Comparison of ENCODE assay signal across 11 cellular contexts in the genomic region with DNA sequence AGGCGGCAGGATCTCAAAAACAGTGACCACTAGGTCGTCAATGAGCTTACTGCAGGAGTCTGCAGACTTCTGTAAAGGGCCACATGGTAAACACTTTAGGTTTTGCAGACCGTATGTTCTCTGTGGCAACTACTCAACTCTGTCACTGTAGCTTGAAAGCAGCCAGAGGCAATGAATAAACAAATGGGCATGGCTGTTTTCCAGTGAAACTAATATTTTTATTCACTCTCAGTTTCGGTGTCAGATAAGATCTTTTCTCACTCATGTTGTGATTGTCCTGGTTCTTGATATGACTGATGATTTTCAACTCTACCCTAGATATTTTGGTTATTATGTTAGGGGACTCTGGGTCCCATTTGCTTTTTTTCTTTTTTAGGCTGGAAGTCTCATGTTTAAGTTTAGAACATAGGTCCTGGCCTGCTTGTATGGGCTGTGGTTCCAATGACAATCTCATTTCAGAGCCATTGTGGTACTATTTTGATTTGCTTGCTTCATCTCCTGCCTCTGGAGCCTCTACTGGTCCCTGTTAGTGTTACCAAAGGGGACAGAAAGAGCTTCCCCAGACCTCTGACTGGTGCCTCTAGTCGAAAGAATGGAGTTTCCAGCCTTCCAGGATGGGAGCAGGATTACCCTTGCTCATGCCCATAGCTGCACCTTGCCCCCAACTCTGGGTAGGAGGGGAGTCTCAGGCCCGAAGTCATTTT.
A peak's percentile ranks its signal among the peaks of the same experiment; 100 is the strongest.
DNase-seq lines count a peak whose midpoint lies in the region; ATAC-seq and TF ChIP-seq lines count a peak whose summit lies in the region.
"Had no signal": no experiment of that assay in that cellular context is flagged by ENCODE, and none has a peak within 500 bp of the region (broad histone marks: within the 10 kb centered on the region; RNA-seq: fewer than 3 reads in every experiment).

No MANE protein-coding gene starts in this region.

- no peaks in the 10 kb centered on the region for H3K36me3 Mint-ChIP-seq in CD4-positive, CD25-positive, alpha-beta regulatory T cell

- H3K4me3 ChIP-seq in CD4-positive, CD25-positive, alpha-beta regulatory T cell (ENCODE audit: low read depth, low read length): no peak overlapping the region
- H3K4me3 ChIP-seq in gastroesophageal sphincter (no peak overlapping the region), coronary artery (no peak overlapping the region)
- H3K4me3 ChIP-seq: gastrocnemius medialis had no signal

- no peak for TF ChIP-seq EP300 in gastroesophageal sphincter (IDR thresholded peaks at IDR 0.05)

- H3K27me3 Mint-ChIP-seq in CD4-positive, CD25-positive, alpha-beta regulatory T cell: peaks cover 9% of the 10 kb centered on the region

- peak overlapping the region; percentile 21 to 90 (median 74) for H3K27ac Mint-ChIP-seq in CD4-positive, CD25-positive, alpha-beta regulatory T cell

- DNase-seq in CD4-positive, CD25-positive, alpha-beta regulatory T cell: peak in 1 of 3 donors; percentile 63
- DNase-seq in NCI-H1694 treated with DMSO at 0.1 percent for 48 hours (lab: John Stamatoyannopoulos, UW) (no peak), NCI-H146 treated with DMSO at 0.1 percent for 48 hours (lab: John Stamatoyannopoulos, UW; ENCODE audit: unreplicated experiment) (no peak), coronary artery (ENCODE audit: low spot score) (no peak)
- DNase-seq: AML-193, gastrocnemius medialis had no signal

- no peak overlapping the region for H3K27ac ChIP-seq in CD4-positive, CD25-positive, alpha-beta regulatory T cell (ENCODE audit: insufficient read depth, low read length, poor library complexity, severe bottlenecking)
- no peak overlapping the region for H3K27ac ChIP-seq in gastroesophageal sphincter
- no peak overlapping the region for H3K27ac ChIP-seq in coronary artery
- H3K27ac ChIP-seq: gastrocnemius medialis, RWPE1 had no signal

- peaks cover 20 to 34% (median 24%) of the 10 kb centered on the region in 4 donors for H3K4me1 Mint-ChIP-seq in CD4-positive, CD25-positive, alpha-beta regulatory T cell

- 80 to 84% methylated on average over 5 to 6 of the region's 6 CpGs for WGBS in gastroesophageal sphincter (ENCODE audit: low coverage in 1 of 2), 2 donors

- no peaks in the 10 kb centered on the region for H3K36me3 ChIP-seq in CD4-positive, CD25-positive, alpha-beta regulatory T cell (ENCODE audit: control insufficient read depth, insufficient read depth, low read length)
- H3K36me3 ChIP-seq in gastroesophageal sphincter: no peaks in the 10 kb centered on the region
- H3K36me3 ChIP-seq: gastrocnemius medialis had no signal

- peaks cover 14% of the 10 kb centered on the region for H3K4me1 ChIP-seq in CD4-positive, CD25-positive, alpha-beta regulatory T cell (ENCODE audit: control insufficient read depth, insufficient read depth, low read length, poor library complexity, severe bottlenecking)
- no peaks in the 10 kb centered on the region for H3K4me1 ChIP-seq in gastroesophageal sphincter

- TF ChIP-seq POLR2A in gastroesophageal sphincter (IDR thresholded peaks at IDR 0.05): no peak

- TF ChIP-seq CTCF in gastroesophageal sphincter (IDR thresholded peaks at IDR 0.05) (no peak), coronary artery (IDR thresholded peaks at IDR 0.05) (no peak)

- no peaks in the 10 kb centered on the region for H3K9me3 ChIP-seq in CD4-positive, CD25-positive, alpha-beta regulatory T cell (ENCODE audit: control insufficient read depth in 2 of 2, low read length in 2 of 2)
- H3K9me3 ChIP-seq in gastroesophageal sphincter: no peaks in the 10 kb centered on the region
- H3K9me3 ChIP-seq: gastrocnemius medialis had no signal

- H3K9me3 Mint-ChIP-seq in CD4-positive, CD25-positive, alpha-beta regulatory T cell: peaks cover 0 to 1% (median 0%) of the 10 kb centered on the region in 7 donors

- ATAC-seq in CD4-positive, CD25-positive, alpha-beta regulatory T cell (ENCODE audit: low read depth in 2 of 2): no peak
- ATAC-seq in GM19035 (IDR thresholded peaks at IDR 0.05; ENCODE audit: unreplicated experiment): peak; percentile 93
- peak; percentile 91 for ATAC-seq in HG02763 (IDR thresholded peaks at IDR 0.05; ENCODE audit: unreplicated experiment)
- peak; percentile 75 for ATAC-seq in HG03571 (IDR thresholded peaks at IDR 0.05; ENCODE audit: unreplicated experiment)
- no peak for ATAC-seq in gastroesophageal sphincter
- ATAC-seq: gastrocnemius medialis had no signal

- no peak overlapping the region for H3K4me3 Mint-ChIP-seq in CD4-positive, CD25-positive, alpha-beta regulatory T cell

- H3K27me3 ChIP-seq in CD4-positive, CD25-positive, alpha-beta regulatory T cell (ENCODE audit: control insufficient read depth, insufficient read depth, low read length): peaks cover 2% of the 10 kb centered on the region
- no peaks in the 10 kb centered on the region for H3K27me3 ChIP-seq in gastroesophageal sphincter
- H3K27me3 ChIP-seq: gastrocnemius medialis had no signal

Comparison
In these comparisons a context has a peak if more than half of its experiments do, and no peak if none do; other contexts are left out.
1. ATAC-seq: peak in GM19035 (single experiment), HG02763 (single experiment) and HG03571 (single experiment); none in CD4-positive, CD25-positive, alpha-beta regulatory T cell (0 of 2) and gastroesophageal sphincter (single experiment).